Comparison of ENCODE assay signal across 12 cellular contexts in the genomic region with DNA sequence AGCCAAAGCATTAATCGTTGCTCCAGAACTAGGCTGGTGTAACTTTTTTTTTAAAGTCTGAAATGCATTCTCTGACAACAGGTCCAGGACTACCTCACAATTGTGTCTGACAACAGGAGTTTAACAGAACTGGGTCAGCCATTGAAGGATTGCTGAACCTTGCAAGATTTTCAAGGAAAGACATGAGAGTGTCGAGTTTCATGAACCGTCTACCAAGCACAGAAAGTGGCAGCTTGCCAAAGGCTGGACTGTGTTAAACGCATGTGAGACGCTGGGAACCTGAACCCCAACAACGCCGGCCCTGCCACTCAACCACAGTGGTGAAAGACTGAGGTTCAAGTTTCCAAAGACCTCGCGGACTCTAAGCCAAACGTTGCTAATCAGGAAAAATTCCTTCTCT.
A peak's percentile ranks its signal among the peaks of the same experiment; 100 is the strongest.
DNase-seq lines count a peak whose midpoint lies in the region; ATAC-seq, FAIRE-seq and TF ChIP-seq lines count a peak whose summit lies in the region.
"Had no signal": no experiment of that assay in that cellular context is flagged by ENCODE, and none has a peak within 500 bp of the region (broad histone marks: within the 10 kb centered on the region; RNA-seq: fewer than 3 reads in every experiment).

No MANE protein-coding gene starts in this region.

- no peak overlapping the region for H3K27ac Mint-ChIP-seq in stimulated activated naive CD8-positive, alpha-beta T cell treated with anti-CD3 and anti-CD28 coated beads, Interleukin-15, amount 100 ng/mL, for 72 hours
- H3K27ac Mint-ChIP-seq in activated naive CD4-positive, alpha-beta T cell treated with anti-CD3 and anti-CD28 coated beads for 36 hours, result no peak overlapping the region
- H3K27ac Mint-ChIP-seq in CD8-positive, alpha-beta T cell, result no peak overlapping the region
- H3K27ac Mint-ChIP-seq: B cell; effector memory CD8-positive, alpha-beta T cell had no signal

- no peak overlapping the region for H3K4me3 ChIP-seq in K562
- no peak overlapping the region for H3K4me3 ChIP-seq in lower lobe of right lung
- no peak overlapping the region for H3K4me3 ChIP-seq in aorta (ENCODE audit: low read length in 2 of 2)
- H3K4me3 ChIP-seq in CD8-positive, alpha-beta T cell (ENCODE audit: low read depth, low read length), result no peak overlapping the region
- H3K4me3 ChIP-seq: right lobe of liver had no signal

- TF ChIP-seq CTCF in K562 (IDR thresholded peaks at IDR 0.05 in 2 of 3, conservative IDR thresholded peaks at IDR 0.05 in 1 of 3; ENCODE audit: insufficient read depth in 2 of 3, low read depth in 1 of 3, low read length in 3 of 3) (no peak), lower lobe of right lung (IDR thresholded peaks at IDR 0.05) (no peak)
- TF ChIP-seq CTCF in CD8-positive, alpha-beta T cell (IDR thresholded peaks at IDR 0.05), result no peak

- no peak for TF ChIP-seq RAD21 in K562 (CRISPR knock-in tag; conservative IDR thresholded peaks at IDR 0.05 in 1 of 2, IDR thresholded peaks at IDR 0.05 in 1 of 2)

- ATAC-seq in Right ventricle myocardium superior (ENCODE audit: poor library complexity) (no peak), K562 (peak; percentile 79), lower lobe of right lung (peak; percentile 16 to 31), aorta (ENCODE audit: low FRiP score) (no peak)
- ATAC-seq in stimulated activated naive CD8-positive, alpha-beta T cell treated with anti-CD3 and anti-CD28 coated beads, Interleukin-15, amount 100 ng/mL, for 72 hours, result no peak
- ATAC-seq in CD8-positive, alpha-beta T cell, result no peak
- ATAC-seq: effector memory CD8-positive, alpha-beta T cell had no signal

- TF ChIP-seq POLR2A in K562 (conservative IDR thresholded peaks at IDR 0.05), result no peak

- in situ Hi-C loops in K562 (cut with MboI), result no loop called here

- 8% methylated on average over 10 of the region's 10 CpGs for WGBS in K562 (ENCODE audit: insufficient coverage, low coverage, missing lambda C conversion rate)
- WGBS in aorta, 2 donors, result 8 to 9% methylated on average over 10 of the region's 10 CpGs

- FAIRE-seq in K562 (lab: Jason Lieb, UNC), result peak; percentile 15

- no peak overlapping the region for H3K4me3 Mint-ChIP-seq in stimulated activated naive CD8-positive, alpha-beta T cell treated with anti-CD3 and anti-CD28 coated beads, Interleukin-15, amount 100 ng/mL, for 72 hours
- H3K4me3 Mint-ChIP-seq in activated naive CD4-positive, alpha-beta T cell treated with anti-CD3 and anti-CD28 coated beads for 36 hours, result no peak overlapping the region
- H3K4me3 Mint-ChIP-seq in CD8-positive, alpha-beta T cell, result no peak overlapping the region
- H3K4me3 Mint-ChIP-seq: B cell; effector memory CD8-positive, alpha-beta T cell had no signal

- H3K4me2 ChIP-seq in K562 (ENCODE audit: insufficient read depth, low read length), result no peak overlapping the region

- BruUV-seq in K562 (replicated peaks; lab: Mats Ljungman, UMichigan), result no TSS peak

- no peak overlapping the region for H3K9ac ChIP-seq in K562 (ENCODE audit: insufficient read depth in 1 of 2, low read depth in 2 of 2, low read length in 2 of 2)

- intact Hi-C loops in Right ventricle myocardium superior (cut with DNase I) (no loop called here), cardiac septum (cut with DNase I) (no loop called here), K562 (cut with micrococcal nuclease) (no loop called here), lower lobe of right lung (cut with DNase I) (no loop called here), aorta (cut with DNase I) (no loop called here)
- intact Hi-C loops in activated naive CD4-positive, alpha-beta T cell treated with anti-CD3 and anti-CD28 coated beads for 36 hours (cut with micrococcal nuclease), result no loop called here
- intact Hi-C loops in CD8-positive, alpha-beta T cell (cut with DNase I, micrococcal nuclease), result loop anchor here in 1 of 2 experiments (2.0 kb wide), 1 partner anchor 77 kb away; no protein-coding TSS in a partner anchor

- no peaks in the 10 kb centered on the region for H3K9me3 Mint-ChIP-seq in stimulated activated naive CD8-positive, alpha-beta T cell treated with anti-CD3 and anti-CD28 coated beads, Interleukin-15, amount 100 ng/mL, for 72 hours
- H3K9me3 Mint-ChIP-seq in activated naive CD4-positive, alpha-beta T cell treated with anti-CD3 and anti-CD28 coated beads for 36 hours, result no peaks in the 10 kb centered on the region
- peaks cover 4% of the 10 kb centered on the region for H3K9me3 Mint-ChIP-seq in CD8-positive, alpha-beta T cell

- H3K9me3 ChIP-seq in K562 (replicated peaks; ENCODE audit: control insufficient read depth, insufficient read depth, low read depth, low read length), result no peaks in the 10 kb centered on the region
- H3K9me3 ChIP-seq in lower lobe of right lung, result no peaks in the 10 kb centered on the region
- no peaks in the 10 kb centered on the region for H3K9me3 ChIP-seq in aorta (ENCODE audit: control insufficient read depth, low read length)
- H3K9me3 ChIP-seq in CD8-positive, alpha-beta T cell (ENCODE audit: low read length), result no peaks in the 10 kb centered on the region
- H3K9me3 ChIP-seq: right lobe of liver had no signal

- no peak overlapping the region for H3K27ac ChIP-seq in K562 (ENCODE audit: extremely low read depth, low read depth, low read length)
- H3K27ac ChIP-seq in lower lobe of right lung, result no peak overlapping the region
- H3K27ac ChIP-seq in aorta (ENCODE audit: low read depth in 1 of 2, low read length in 2 of 2), result peak overlapping the region; percentile 18 to 54
- H3K27ac ChIP-seq in CD8-positive, alpha-beta T cell (ENCODE audit: low read depth, low read length), result no peak overlapping the region
- H3K27ac ChIP-seq: right lobe of liver had no signal

- H3K27me3 ChIP-seq in K562 (ENCODE audit: control insufficient read depth in 2 of 2, insufficient read depth in 2 of 2, low read length in 2 of 2) (no peaks in the 10 kb centered on the region), lower lobe of right lung (ENCODE audit: low read depth) (no peaks in the 10 kb centered on the region), aorta (ENCODE audit: control insufficient read depth in 1 of 2, insufficient read depth in 2 of 2, low read length in 1 of 2) (no peaks in the 10 kb centered on the region)
- H3K27me3 ChIP-seq in CD8-positive, alpha-beta T cell (ENCODE audit: insufficient read depth, low read length), result no peaks in the 10 kb centered on the region
- H3K27me3 ChIP-seq: right lobe of liver had no signal

- H3K4me1 ChIP-seq in K562 (replicated peaks in 1 of 2; ENCODE audit: control insufficient read depth in 2 of 2, insufficient read depth in 2 of 2, low read length in 2 of 2), result peaks cover 0 to 21% of the 10 kb centered on the region in 2 experiments; a peak in 3 of 5 replicates
- peaks cover 30% of the 10 kb centered on the region for H3K4me1 ChIP-seq in lower lobe of right lung
- peaks cover 6 to 12% of the 10 kb centered on the region in 2 donors for H3K4me1 ChIP-seq in aorta (ENCODE audit: control insufficient read depth in 1 of 2, insufficient read depth in 2 of 2, low read length in 2 of 2)
- H3K4me1 ChIP-seq in CD8-positive, alpha-beta T cell (ENCODE audit: insufficient read depth, low read length), result no peaks in the 10 kb centered on the region

- no peaks in the 10 kb centered on the region for H3K36me3 Mint-ChIP-seq in activated naive CD4-positive, alpha-beta T cell treated with anti-CD3 and anti-CD28 coated beads for 36 hours (ENCODE audit: low read depth)
- no peaks in the 10 kb centered on the region for H3K36me3 Mint-ChIP-seq in CD8-positive, alpha-beta T cell

- POLR2A ChIA-PET in K562 (lab: Yijun Ruan, JAX), result interaction anchor here (0.6 to 1.6 kb wide), 4 partner anchors 18 to 415 kb away, joined by 3 to 4 read pairs (median 3); no protein-coding TSS in a partner anchor
- POLR2A ChIA-PET in CD8-positive, alpha-beta T cell (lab: Charles Lee), result no interaction called here

- no peak for TF ChIP-seq EP300 in K562 (IDR thresholded peaks at IDR 0.05; ENCODE audit: low read length)

- CTCF ChIA-PET in K562 (lab: Yijun Ruan, JAX; ENCODE audit: low intra/inter-chr PET ratio), result no interaction called here
- CTCF ChIA-PET in activated naive CD4-positive, alpha-beta T cell treated with anti-CD3 and anti-CD28 coated beads for 36 hours (lab: Charles Lee), result no interaction called here
- CTCF ChIA-PET in CD8-positive, alpha-beta T cell (lab: Charles Lee), result no interaction called here

- H3K9me1 ChIP-seq in K562 (ENCODE audit: control insufficient read depth, insufficient read depth, low read length), result no peaks in the 10 kb centered on the region

- H3K79me2 ChIP-seq in K562 (ENCODE audit: control insufficient read depth, insufficient read depth, low read length), result no peaks in the 10 kb centered on the region

- H3K27me3 Mint-ChIP-seq in stimulated activated naive CD8-positive, alpha-beta T cell treated with anti-CD3 and anti-CD28 coated beads, Interleukin-15, amount 100 ng/mL, for 72 hours, result peaks cover 11% of the 10 kb centered on the region
- peaks cover 6% of the 10 kb centered on the region for H3K27me3 Mint-ChIP-seq in activated naive CD4-positive, alpha-beta T cell treated with anti-CD3 and anti-CD28 coated beads for 36 hours (ENCODE audit: low read depth)
- H3K27me3 Mint-ChIP-seq in CD8-positive, alpha-beta T cell (ENCODE audit: low read depth), result no peaks in the 10 kb centered on the region
- H3K27me3 Mint-ChIP-seq: B cell had no signal

- H3K36me3 ChIP-seq in K562 (ENCODE audit: control insufficient read depth, insufficient read depth, low read length) (no peaks in the 10 kb centered on the region), lower lobe of right lung (no peaks in the 10 kb centered on the region), aorta (ENCODE audit: control insufficient read depth in 1 of 2, insufficient read depth in 2 of 2, low read length in 1 of 2) (no peaks in the 10 kb centered on the region)
- no peaks in the 10 kb centered on the region for H3K36me3 ChIP-seq in CD8-positive, alpha-beta T cell (ENCODE audit: insufficient read depth, low read length)
- H3K36me3 ChIP-seq: right lobe of liver had no signal

- H2AFZ ChIP-seq in K562 (ENCODE audit: low read depth, low read length), result peak overlapping the region; percentile 46

- DNase-seq in Right ventricle myocardium superior (peak; percentile 60), cardiac septum (ENCODE audit: low spot score) (no peak), K562 (ENCODE audit: extremely low read depth in 1 of 4, low spot score in 3 of 4) (peak in 1 of 4 experiments; percentile 70), lower lobe of right lung (peak; percentile 70), aorta (peak in 1 of 2 donors; percentile 73)
- no peak for DNase-seq in stimulated activated naive CD8-positive, alpha-beta T cell treated with anti-CD3 and anti-CD28 coated beads, Interleukin-15, amount 100 ng/mL, for 72 hours
- no peak for DNase-seq in activated naive CD4-positive, alpha-beta T cell treated with anti-CD3 and anti-CD28 coated beads for 36 hours
- no peak for DNase-seq in CD8-positive, alpha-beta T cell
- DNase-seq: activated CD4-positive, CD25-positive, alpha-beta regulatory T cell treated with anti-CD3 and anti-CD28 coated beads, Interleukin-2, amount 50 U/mL, for 72 hours; effector memory CD8-positive, alpha-beta T cell had no signal

- H4K20me1 ChIP-seq in K562 (replicated peaks; ENCODE audit: control insufficient read depth, insufficient read depth, low read length), result no peaks in the 10 kb centered on the region

- no peaks in the 10 kb centered on the region for H3K4me1 Mint-ChIP-seq in stimulated activated naive CD8-positive, alpha-beta T cell treated with anti-CD3 and anti-CD28 coated beads, Interleukin-15, amount 100 ng/mL, for 72 hours
- no peaks in the 10 kb centered on the region for H3K4me1 Mint-ChIP-seq in activated naive CD4-positive, alpha-beta T cell treated with anti-CD3 and anti-CD28 coated beads for 36 hours (ENCODE audit: low read depth)
- H3K4me1 Mint-ChIP-seq in CD8-positive, alpha-beta T cell (ENCODE audit: low read depth), result no peaks in the 10 kb centered on the region

Comparison
In these comparisons a context has a peak if more than half of its experiments do, and no peak if none do; other contexts are left out.
1. DNase-seq: peak in Right ventricle myocardium superior (single experiment) and lower lobe of right lung (single experiment); none in cardiac septum (single experiment), stimulated activated naive CD8-positive, alpha-beta T cell treated with anti-CD3 and anti-CD28 coated beads, Interleukin-15, amount 100 ng/mL, for 72 hours (0 of 2), activated naive CD4-positive, alpha-beta T cell treated with anti-CD3 and anti-CD28 coated beads for 36 hours (single experiment) and CD8-positive, alpha-beta T cell (0 of 7).
2. ATAC-seq: peak in K562 (single experiment) and lower lobe of right lung (2 of 2); none in Right ventricle myocardium superior (single experiment), aorta (single experiment), stimulated activated naive CD8-positive, alpha-beta T cell treated with anti-CD3 and anti-CD28 coated beads, Interleukin-15, amount 100 ng/mL, for 72 hours (single experiment) and CD8-positive, alpha-beta T cell (single experiment).
3. H3K27ac ChIP-seq: peak in aorta (2 of 2); none in K562 (single experiment), lower lobe of right lung (single experiment) and CD8-positive, alpha-beta T cell (single experiment).